26 cellular contexts compared by ENCODE assay signal in the genomic region with DNA sequence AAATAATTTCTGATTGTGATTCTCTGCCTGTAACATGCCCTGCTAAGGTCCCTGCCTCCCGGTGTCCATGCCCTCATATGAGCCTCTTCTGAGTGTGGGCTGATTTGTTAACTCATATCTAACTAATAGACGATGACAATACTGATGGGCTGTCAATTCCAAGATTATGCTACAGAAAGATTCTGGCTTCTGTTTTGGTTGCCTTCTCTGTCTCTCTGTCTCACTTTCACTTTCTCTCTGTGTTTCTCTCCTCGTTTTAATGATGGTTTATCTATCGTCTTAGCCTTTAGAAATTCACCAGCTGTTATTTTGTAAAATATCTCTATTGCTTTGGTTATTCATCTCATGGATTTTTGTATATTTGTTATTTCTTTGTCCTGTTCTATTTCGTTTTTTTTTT.
A peak's percentile ranks its signal among the peaks of the same experiment; 100 is the strongest.
DNase-seq lines count a peak whose midpoint lies in the region; ATAC-seq and TF ChIP-seq lines count a peak whose summit lies in the region.
"Had no signal": no experiment of that assay in that cellular context is flagged by ENCODE, and none has a peak within 500 bp of the region (broad histone marks: within the 10 kb centered on the region; RNA-seq: fewer than 3 reads in every experiment).

No MANE protein-coding gene starts in this region.

- no peak for TF ChIP-seq CTCF in MM.1S (IDR thresholded peaks at IDR 0.05; ENCODE audit: low read length)
- TF ChIP-seq CTCF in cardiac fibroblast (IDR thresholded peaks at IDR 0.05; ENCODE audit: low read depth, low read length) = no peak
- TF ChIP-seq CTCF in lower lobe of right lung (IDR thresholded peaks at IDR 0.05) = no peak

- H3K4me2 ChIP-seq in MM.1S (ENCODE audit: low read depth, low read length) = peak overlapping the region; percentile 32; the same call in 1 of the 2 replicates

- DNase-seq in activated T-cell treated with anti-CD3 and anti-CD28 coated beads, Interleukin-2, amount 50 U/mL, for 72 hours = no peak
- no peak for DNase-seq in activated T-cell treated with anti-CD3 and anti-CD28 coated beads, Interleukin-2, amount 50 U/mL, for 1 hour
- DNase-seq in MM.1S (peak; percentile 10), cardiac fibroblast (ENCODE audit: low read depth in 2 of 2) (peak in 1 of 2 donors; percentile 25), lower lobe of right lung (no peak), GDM1 (lab: John Stamatoyannopoulos, UW) (no peak), Ammon's horn (ENCODE audit: low spot score) (no peak)
- DNase-seq: 8988T; activated CD4-positive, alpha-beta memory T cell treated with anti-CD3 and anti-CD28 coated beads, Interleukin-2, amount 10 ng/mL, durations not matched to agents 7 days and 5 days; activated CD4-positive, CD25-positive, alpha-beta regulatory T cell; activated T-cell treated with anti-CD3 and anti-CD28 coated beads for 4 hours; amniotic stem cell; C1 segment of cervical spinal cord; erythroblast; mesenchymal stem cell; naive thymus-derived CD4-positive, alpha-beta T cell; NCI-H187; Peyer's patch; stimulated activated CD8-positive, alpha-beta memory T cell treated with anti-CD3 and anti-CD28 coated beads, Interleukin-4, amount 100 ng/mL, for 48 hours; T1000; upper lobe of left lung had no signal

- no peaks in the 10 kb centered on the region for H3K9me2 ChIP-seq in MM.1S (replicated peaks; ENCODE audit: insufficient read depth, low read length)

- H3K4me1 Mint-ChIP-seq in activated T-cell treated with anti-CD3 and anti-CD28 coated beads, Interleukin-2, amount 50 U/mL, for 72 hours (ENCODE audit: low read depth) = no peaks in the 10 kb centered on the region
- H3K4me1 Mint-ChIP-seq: activated CD4-positive, alpha-beta memory T cell treated with anti-CD3 and anti-CD28 coated beads, Interleukin-2, amount 10 ng/mL, durations not matched to agents 7 days and 5 days; naive thymus-derived CD4-positive, alpha-beta T cell had no signal

- intact Hi-C loops in lower lobe of right lung (cut with DNase I) = no loop called here

- H3K27me3 ChIP-seq in MM.1S (replicated peaks; ENCODE audit: insufficient read depth, low read length) = no peaks in the 10 kb centered on the region
- no peaks in the 10 kb centered on the region for H3K27me3 ChIP-seq in lower lobe of right lung (ENCODE audit: low read depth)
- H3K27me3 ChIP-seq: cardiac muscle cell, gastroesophageal sphincter, Peyer's patch, right atrium auricular region had no signal

- H3K79me2 ChIP-seq in MM.1S (ENCODE audit: low read length) = no peaks in the 10 kb centered on the region

- H3K36me3 ChIP-seq in MM.1S (replicated peaks; ENCODE audit: insufficient read depth, low read length) (no peaks in the 10 kb centered on the region), lower lobe of right lung (no peaks in the 10 kb centered on the region)
- H3K36me3 ChIP-seq: cardiac muscle cell, gastroesophageal sphincter, Peyer's patch, right atrium auricular region, upper lobe of left lung had no signal

- no peak overlapping the region for H3K27ac ChIP-seq in MM.1S (ENCODE audit: low read length)
- no peak overlapping the region for H3K27ac ChIP-seq in lower lobe of right lung
- H3K27ac ChIP-seq: cardiac muscle cell, gastroesophageal sphincter, Peyer's patch, right atrium auricular region, upper lobe of left lung had no signal

- H3K4me3 ChIP-seq in MM.1S (ENCODE audit: low read length) (no peak overlapping the region), cardiac fibroblast (replicated peaks in 1 of 2; ENCODE audit: low read depth in 2 of 2, low read length in 2 of 2) (peak overlapping the region; percentile 9 to 48), lower lobe of right lung (no peak overlapping the region)
- H3K4me3 ChIP-seq: cardiac muscle cell, gastroesophageal sphincter, K562, Peyer's patch, right atrium auricular region, upper lobe of left lung had no signal

- H3F3A ChIP-seq in MM.1S (ENCODE audit: insufficient read depth, low read length) = no peaks in the 10 kb centered on the region

- 0 out of 2 replicates have a peak overlapping the region, but pooled peaks have one; percentile 36 for H2AFZ ChIP-seq in MM.1S (ENCODE audit: low read length)

- H3K9me3 Mint-ChIP-seq in activated T-cell treated with anti-CD3 and anti-CD28 coated beads, Interleukin-2, amount 50 U/mL, for 72 hours = peaks cover 9 to 14% of the 10 kb centered on the region in 2 donors
- H3K9me3 Mint-ChIP-seq: activated CD4-positive, alpha-beta memory T cell treated with anti-CD3 and anti-CD28 coated beads, Interleukin-2, amount 10 ng/mL, durations not matched to agents 7 days and 5 days had no signal

- H4K20me1 ChIP-seq in MM.1S (ENCODE audit: insufficient read depth, low read length) = no peaks in the 10 kb centered on the region

- H3K27ac Mint-ChIP-seq in activated T-cell treated with anti-CD3 and anti-CD28 coated beads, Interleukin-2, amount 50 U/mL, for 72 hours = peak overlapping the region; percentile 28
- H3K27ac Mint-ChIP-seq: activated CD4-positive, alpha-beta memory T cell treated with anti-CD3 and anti-CD28 coated beads, Interleukin-2, amount 10 ng/mL, durations not matched to agents 7 days and 5 days; naive thymus-derived CD4-positive, alpha-beta T cell had no signal

- H3K36me3 Mint-ChIP-seq in activated T-cell treated with anti-CD3 and anti-CD28 coated beads, Interleukin-2, amount 50 U/mL, for 72 hours (ENCODE audit: insufficient read depth in 2 of 2) = no peaks in the 10 kb centered on the region
- H3K36me3 Mint-ChIP-seq: naive thymus-derived CD4-positive, alpha-beta T cell had no signal

- ATAC-seq in activated T-cell treated with anti-CD3 and anti-CD28 coated beads, Interleukin-2, amount 50 U/mL, for 72 hours (replicated peaks in 1 of 2) = no peak
- no peak for ATAC-seq in GM21381 (IDR thresholded peaks at IDR 0.05; ENCODE audit: unreplicated experiment)
- ATAC-seq in lower lobe of right lung = no peak
- ATAC-seq: gastroesophageal sphincter; K562; naive thymus-derived CD4-positive, alpha-beta T cell had no signal

- no peaks in the 10 kb centered on the region for H3K27me3 Mint-ChIP-seq in activated T-cell treated with anti-CD3 and anti-CD28 coated beads, Interleukin-2, amount 50 U/mL, for 72 hours (ENCODE audit: low read depth)
- H3K27me3 Mint-ChIP-seq: activated CD4-positive, alpha-beta memory T cell treated with anti-CD3 and anti-CD28 coated beads, Interleukin-2, amount 10 ng/mL, durations not matched to agents 7 days and 5 days; naive thymus-derived CD4-positive, alpha-beta T cell had no signal

- H3K4me3 Mint-ChIP-seq in activated T-cell treated with anti-CD3 and anti-CD28 coated beads, Interleukin-2, amount 50 U/mL, for 72 hours = no peak overlapping the region
- H3K4me3 Mint-ChIP-seq: activated CD4-positive, alpha-beta memory T cell treated with anti-CD3 and anti-CD28 coated beads, Interleukin-2, amount 10 ng/mL, durations not matched to agents 7 days and 5 days; naive thymus-derived CD4-positive, alpha-beta T cell had no signal

- H3K9me3 ChIP-seq in MM.1S (replicated peaks; ENCODE audit: insufficient read depth, low read length) (no peaks in the 10 kb centered on the region), lower lobe of right lung (no peaks in the 10 kb centered on the region)
- H3K9me3 ChIP-seq: gastroesophageal sphincter, Peyer's patch had no signal

- no peak overlapping the region for H3K9ac ChIP-seq in MM.1S (ENCODE audit: low read length)

- H3K4me1 ChIP-seq in MM.1S (ENCODE audit: low read length) (no peaks in the 10 kb centered on the region), lower lobe of right lung (no peaks in the 10 kb centered on the region)
- H3K4me1 ChIP-seq: gastroesophageal sphincter, Peyer's patch, right atrium auricular region, upper lobe of left lung had no signal

Comparison
In these comparisons a context has a peak if more than half of its experiments do, and no peak if none do; other contexts are left out.
1. H3K4me3 ChIP-seq: peak in cardiac fibroblast (2 of 2); none in MM.1S (single experiment) and lower lobe of right lung (single experiment).